ENCODE assay signal across 9 cellular contexts in genomic region chr16:87924937-87925670, GRCh38. TPM values are rescaled to one million over a fixed set of nuclear protein-coding genes. Genes with fewer than 3 reads are reported as not detected.
DNase-seq lines count a peak whose midpoint lies in the region; ATAC-seq and TF ChIP-seq lines count a peak whose summit lies in the region.
"Had no signal": no experiment of that assay in that cellular context is flagged by ENCODE, and none has a peak within 500 bp of the region (broad histone marks: within the 10 kb centered on the region; RNA-seq: fewer than 3 reads in every experiment).

No MANE protein-coding gene starts in this region.

- H3K4me1 ChIP-seq in heart left ventricle (peaks cover 0 to 12% (median 2%) of the 10 kb centered on the region in 12 donors), stomach (peaks cover 0 to 10% (median 3%) of the 10 kb centered on the region in 4 donors), mesenchymal stem cell (ENCODE audit: control insufficient read depth, insufficient read depth, low read depth, low read length) (peaks cover 23% of the 10 kb centered on the region)

- H3K79me1 ChIP-seq in mesenchymal stem cell (replicated peaks; ENCODE audit: low read length, poor library complexity, severe bottlenecking) = no peaks in the 10 kb centered on the region

- peaks cover 24% of the 10 kb centered on the region for H3K27me3 Mint-ChIP-seq in activated CD8-positive, alpha-beta memory T cell treated with anti-CD3 and anti-CD28 coated beads, Interleukin-2, amount 10 ng/mL, durations not matched to agents 7 days and 5 days

- CTCF ChIA-PET in activated CD8-positive, alpha-beta memory T cell treated with anti-CD3 and anti-CD28 coated beads, Interleukin-2, amount 10 ng/mL, durations not matched to agents 7 days and 5 days (lab: Charles Lee) = interaction anchor here (1.2 kb wide), 1 partner anchor 15 kb away, joined by 3 read pairs; no protein-coding TSS in a partner anchor

- no peak overlapping the region for H2BK120ac ChIP-seq in mesenchymal stem cell (ENCODE audit: low read depth, low read length)

- H3K23ac ChIP-seq in mesenchymal stem cell (ENCODE audit: low read length in 2 of 2) = no peak overlapping the region

- H2BK5ac ChIP-seq in mesenchymal stem cell (ENCODE audit: low read depth, low read length, poor library complexity, severe bottlenecking) = no peak overlapping the region

- H3K27ac ChIP-seq in heart left ventricle (no peak overlapping the region), stomach (no peak overlapping the region), mesenchymal stem cell (ENCODE audit: low read length, poor library complexity, severe bottlenecking) (no peak overlapping the region)

- H2BK15ac ChIP-seq in mesenchymal stem cell (ENCODE audit: low read depth, poor library complexity, severe bottlenecking) = no peak overlapping the region

- no peak overlapping the region for H2BK12ac ChIP-seq in mesenchymal stem cell (ENCODE audit: low read length in 2 of 2)

- ATAC-seq in heart left ventricle (peak in 3 of 4 donors; percentile 17 to 50 (median 25)), left cardiac atrium (no peak), GM18868 (IDR thresholded peaks at IDR 0.05; ENCODE audit: unreplicated experiment) (no peak)
- ATAC-seq in activated CD8-positive, alpha-beta memory T cell treated with anti-CD3 and anti-CD28 coated beads, Interleukin-2, amount 10 ng/mL, durations not matched to agents 7 days and 5 days = no peak

- H3K4ac ChIP-seq in mesenchymal stem cell (ENCODE audit: low read depth in 1 of 2, low read length in 2 of 2) = no peak overlapping the region

- TF ChIP-seq POLR2A in heart left ventricle (IDR thresholded peaks at IDR 0.05) (no peak), stomach (IDR thresholded peaks at IDR 0.05) (no peak)

- 67 to 77% (median 73%) methylated on average over 19 to 21 of the region's 21 CpGs for WGBS in heart left ventricle, 4 donors
- WGBS in stomach, 5 donors = 67 to 72% (median 70%) methylated on average over 21 of the region's 21 CpGs
- WGBS in mesenchymal stem cell = 86% methylated on average over 21 of the region's 21 CpGs

- H3K14ac ChIP-seq in mesenchymal stem cell (ENCODE audit: low read length in 2 of 2) = no peak overlapping the region

- no peak overlapping the region for H4K8ac ChIP-seq in mesenchymal stem cell (ENCODE audit: low read length)

- no peak overlapping the region for H3K4me2 ChIP-seq in mesenchymal stem cell (ENCODE audit: low read length, poor library complexity, severe bottlenecking)

- TF ChIP-seq CTCF in heart left ventricle (IDR thresholded peaks at IDR 0.05) (no peak), stomach (IDR thresholded peaks at IDR 0.05) (no peak)

- peaks cover 0 to 4% (median 0%) of the 10 kb centered on the region in 9 donors for H3K27me3 ChIP-seq in heart left ventricle
- H3K27me3 ChIP-seq in stomach = peaks cover 0 to 20% (median 0%) of the 10 kb centered on the region in 3 donors
- peaks cover 33 to 50% of the 10 kb centered on the region in 2 experiments for H3K27me3 ChIP-seq in mesenchymal stem cell (ENCODE audit: control insufficient read depth in 1 of 2, insufficient read depth in 1 of 2, low read length in 2 of 2)

- H3K9ac ChIP-seq in mesenchymal stem cell (ENCODE audit: low read length) = no peak overlapping the region

- H3K36me3 ChIP-seq in heart left ventricle = no peaks in the 10 kb centered on the region
- H3K36me3 ChIP-seq in stomach = no peaks in the 10 kb centered on the region
- H3K36me3 ChIP-seq in mesenchymal stem cell (ENCODE audit: control insufficient read depth in 1 of 2, insufficient read depth in 2 of 2, low read depth in 1 of 2, low read length in 2 of 2) = no peaks in the 10 kb centered on the region

- no peak overlapping the region for H3K18ac ChIP-seq in mesenchymal stem cell (ENCODE audit: low read depth in 1 of 2, low read length in 2 of 2)

- no peak overlapping the region for H2AFZ ChIP-seq in mesenchymal stem cell (ENCODE audit: low read depth, low read length)

- intact Hi-C loops in heart left ventricle (cut with DNase I) (no loop called here), left cardiac atrium (cut with DNase I) (no loop called here), stomach (cut with DNase I; ENCODE audit: low total_unique reads) (no loop called here)

- no peak for DNase-seq in heart left ventricle
- no peak for DNase-seq in left cardiac atrium
- DNase-seq in NCI-H345 (lab: John Stamatoyannopoulos, UW) = peak; percentile 97
- DNase-seq in cerebellum (ENCODE audit: low spot score) = peak; percentile 84
- DNase-seq in stomach = peak; percentile 82
- no peak for DNase-seq in activated CD8-positive, alpha-beta memory T cell treated with anti-CD3 and anti-CD28 coated beads, Interleukin-2, amount 10 ng/mL, durations not matched to agents 7 days and 5 days
- DNase-seq in mesenchymal stem cell = no peak

- H3K9me3 Mint-ChIP-seq in activated CD8-positive, alpha-beta memory T cell treated with anti-CD3 and anti-CD28 coated beads, Interleukin-2, amount 10 ng/mL, durations not matched to agents 7 days and 5 days (ENCODE audit: low read depth) = no peaks in the 10 kb centered on the region

- H3K4me3 ChIP-seq in heart left ventricle (no peak overlapping the region), stomach (no peak overlapping the region), mesenchymal stem cell (ENCODE audit: insufficient read depth in 1 of 2, low read depth in 1 of 2, low read length in 2 of 2) (no peak overlapping the region)

- H3K4me3 Mint-ChIP-seq in activated CD8-positive, alpha-beta memory T cell treated with anti-CD3 and anti-CD28 coated beads, Interleukin-2, amount 10 ng/mL, durations not matched to agents 7 days and 5 days = no peak overlapping the region

- no peak overlapping the region for H4K91ac ChIP-seq in mesenchymal stem cell (ENCODE audit: low read length)

- TF ChIP-seq EP300 in stomach (IDR thresholded peaks at IDR 0.05) = no peak

- H3K27ac Mint-ChIP-seq in activated CD8-positive, alpha-beta memory T cell treated with anti-CD3 and anti-CD28 coated beads, Interleukin-2, amount 10 ng/mL, durations not matched to agents 7 days and 5 days = no peak overlapping the region

- H3K9me3 ChIP-seq in heart left ventricle (no peaks in the 10 kb centered on the region), stomach (no peaks in the 10 kb centered on the region), mesenchymal stem cell (ENCODE audit: control insufficient read depth, low read length) (no peaks in the 10 kb centered on the region)

- peaks cover 5% of the 10 kb centered on the region for H3K4me1 Mint-ChIP-seq in activated CD8-positive, alpha-beta memory T cell treated with anti-CD3 and anti-CD28 coated beads, Interleukin-2, amount 10 ng/mL, durations not matched to agents 7 days and 5 days

- H3K36me3 Mint-ChIP-seq in activated CD8-positive, alpha-beta memory T cell treated with anti-CD3 and anti-CD28 coated beads, Interleukin-2, amount 10 ng/mL, durations not matched to agents 7 days and 5 days = no peaks in the 10 kb centered on the region

- H2AK5ac ChIP-seq in mesenchymal stem cell (ENCODE audit: low read length, severe bottlenecking) = no peak overlapping the region

RNA-seq across cellular contexts. Expression of gene CA5A, which starts 11.2 kb away (rescaled TPM):
- total RNA-seq in heart left ventricle (under 1 TPM in 2 of 9 donors, not detected in 7; 0.25 to 0.44 TPM), left cardiac atrium (not detected), cerebellum (not detected), stomach (not detected)
- polyA plus RNA-seq in heart left ventricle (under 1 TPM in 1 of 2 donors, not detected in 1; 0.08 TPM), stomach (not detected)
- not detected for total RNA-seq in activated CD8-positive, alpha-beta memory T cell treated with anti-CD3 and anti-CD28 coated beads, Interleukin-2, amount 10 ng/mL, durations not matched to agents 7 days and 5 days
- polyA plus RNA-seq in mesenchymal stem cell (2013, experiment 1 of 2) = not detected
- not detected for polyA plus RNA-seq in mesenchymal stem cell (2013, experiment 2 of 2)
- total RNA-seq: temporal lobe had no signal

RNA-seq across cellular contexts. Expression of gene BANP, which starts 26.1 kb away (rescaled TPM):
- total RNA-seq in heart left ventricle = 10 to 100 TPM; 11.9 to 20.7 (median 14.3) TPM
- polyA plus RNA-seq in heart left ventricle = 1 to 10 TPM; 7.2 to 9.2 TPM
- 10 to 100 TPM; 13.9 to 16.7 TPM for total RNA-seq in left cardiac atrium
- 39.1 TPM for total RNA-seq in cerebellum
- total RNA-seq in stomach = 100 to 1,000 TPM in 1 of 5 donors, 10 to 100 TPM in 4; 17.4 to 144 (median 71.2) TPM
- polyA plus RNA-seq in stomach = 10 to 100 TPM in 1 of 3 donors, 1 to 10 TPM in 2; 6.0 to 10.3 (median 7.5) TPM
- 10 to 100 TPM; 36.1 to 48.7 TPM for total RNA-seq in activated CD8-positive, alpha-beta memory T cell treated with anti-CD3 and anti-CD28 coated beads, Interleukin-2, amount 10 ng/mL, durations not matched to agents 7 days and 5 days
- polyA plus RNA-seq in mesenchymal stem cell (2013, experiment 1 of 2) = 10.8 TPM
- 11.0 TPM for polyA plus RNA-seq in mesenchymal stem cell (2013, experiment 2 of 2)

RNA-seq across cellular contexts. Expression of gene SLC7A5, which starts 55.8 kb away (rescaled TPM):
- total RNA-seq in heart left ventricle (10 to 100 TPM in 1 of 9 donors, 1 to 10 TPM in 8; 1.7 to 12.2 (median 3.0) TPM), left cardiac atrium (10 to 100 TPM in 1 of 2 donors, 1 to 10 TPM in 1; 8.4 to 18.4 TPM), cerebellum (22.0 TPM), stomach (10 to 100 TPM in 3 of 5 donors, 1 to 10 TPM in 2; 1.4 to 24.1 (median 11.0) TPM)
- polyA plus RNA-seq in heart left ventricle (1 to 10 TPM; 3.2 to 5.4 TPM), stomach (10 to 100 TPM in 1 of 3 donors, 1 to 10 TPM in 2; 3.5 to 74.8 (median 9.0) TPM)
- 100 to 1,000 TPM; 114 to 220 TPM for total RNA-seq in activated CD8-positive, alpha-beta memory T cell treated with anti-CD3 and anti-CD28 coated beads, Interleukin-2, amount 10 ng/mL, durations not matched to agents 7 days and 5 days
- polyA plus RNA-seq in mesenchymal stem cell (2013, experiment 1 of 2) = 56.3 TPM
- polyA plus RNA-seq in mesenchymal stem cell (2013, experiment 2 of 2) = 54.9 TPM

Comparison
In these comparisons a context has a peak if more than half of its experiments do, and no peak if none do; other contexts are left out.
1. ATAC-seq: peak in heart left ventricle (3 of 4); none in left cardiac atrium (0 of 2), GM18868 (single experiment) and activated CD8-positive, alpha-beta memory T cell treated with anti-CD3 and anti-CD28 coated beads, Interleukin-2, amount 10 ng/mL, durations not matched to agents 7 days and 5 days (single experiment).
2. DNase-seq: peak in NCI-H345 (single experiment), cerebellum (single experiment) and stomach (single experiment); none in heart left ventricle (0 of 5), left cardiac atrium (single experiment), activated CD8-positive, alpha-beta memory T cell treated with anti-CD3 and anti-CD28 coated beads, Interleukin-2, amount 10 ng/mL, durations not matched to agents 7 days and 5 days (single experiment) and mesenchymal stem cell (single experiment).